In the genomic region with DNA sequence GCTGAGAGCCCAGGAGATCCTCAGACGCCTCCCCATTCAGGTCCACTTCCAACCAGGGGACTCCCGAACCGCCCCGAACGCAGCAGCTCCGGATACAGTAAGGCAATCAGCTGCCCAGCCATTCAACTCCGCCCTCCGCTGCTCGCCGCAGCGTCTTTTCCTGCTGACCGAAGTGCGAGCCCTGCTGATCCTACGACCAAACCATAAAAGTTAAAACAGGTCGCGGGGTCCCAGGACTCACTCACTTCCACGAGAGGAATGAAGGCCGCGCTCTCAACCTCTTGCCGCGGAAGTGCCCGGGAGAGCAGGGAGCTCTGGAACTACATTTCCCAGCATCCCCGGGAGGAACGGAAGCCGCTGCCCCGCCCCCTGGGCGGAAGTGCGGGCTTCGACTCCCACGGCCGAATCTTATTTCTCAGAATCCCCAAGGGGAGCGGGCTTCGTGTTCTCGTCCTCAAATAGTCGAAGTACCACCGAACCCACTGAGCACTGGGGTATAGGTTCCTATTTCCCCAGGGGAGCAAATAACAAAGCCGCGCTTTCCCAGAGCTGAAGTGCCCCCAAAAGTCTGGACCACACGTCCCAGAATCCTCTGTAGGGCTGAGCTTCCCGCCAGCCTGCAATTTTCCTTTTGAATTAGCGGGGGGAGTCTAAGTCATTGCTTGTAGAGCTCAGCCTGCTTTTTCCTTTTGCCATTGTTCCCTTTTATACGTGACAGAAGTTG, we compare ENCODE assay signal across 8 cellular contexts. TPM values are rescaled to one million over a fixed set of nuclear protein-coding genes. Genes with fewer than 3 reads are reported as not detected.
DNase-seq lines count a peak whose midpoint lies in the region; ATAC-seq, FAIRE-seq and TF ChIP-seq lines count a peak whose summit lies in the region.

A gene (minus strand): TSS at position 298 of the 724 bp plus-strand sequence. CDS start 13,097 bp downstream, outside the sequence.

- peak; percentile 60 for ATAC-seq in GM18873 (IDR thresholded peaks at IDR 0.05; ENCODE audit: low FRiP score, unreplicated experiment)
- peak; percentile 83 for ATAC-seq in HG03139 (IDR thresholded peaks at IDR 0.05; ENCODE audit: unreplicated experiment)

- DNase-seq in NCI-H2227 (lab: John Stamatoyannopoulos, UW; ENCODE audit: unreplicated experiment) = peak; percentile 91
- peak; percentile 79 for DNase-seq in bronchial epithelial cell (ENCODE audit: low read depth)
- DNase-seq in iPS-NIHi11 (ENCODE audit: low spot score) = peak; percentile 93
- peak; percentile 76 for DNase-seq in smooth muscle cell (lab: John Stamatoyannopoulos, UW; ENCODE audit: unreplicated experiment)

- no peaks in the 10 kb centered on the region for H3K9me3 ChIP-seq in smooth muscle cell (replicated peaks; ENCODE audit: low read depth)

- H3K9ac ChIP-seq in smooth muscle cell (ENCODE audit: low read depth) = peak within 1 kb of the TSS; percentile 66

- H3K36me3 ChIP-seq in ACC112 (ENCODE audit: insufficient read depth, low read length) (peaks cover 22% of the 10 kb centered on the region), bronchial epithelial cell (ENCODE audit: control insufficient read depth, insufficient read depth, low read length) (peaks cover 4% of the 10 kb centered on the region), smooth muscle cell (ENCODE audit: low read depth) (peaks cover 15% of the 10 kb centered on the region)

- H3K27ac ChIP-seq in ACC112 (ENCODE audit: low read depth, low read length) (peak within 1 kb of the TSS; percentile 64), smooth muscle cell (ENCODE audit: low read depth) (peak within 1 kb of the TSS; percentile 58)

- no peaks in the 10 kb centered on the region for H3K79me2 ChIP-seq in ACC112 (ENCODE audit: control insufficient read depth, insufficient read depth, low read length, unreplicated experiment)
- peaks cover 14% of the 10 kb centered on the region for H3K79me2 ChIP-seq in smooth muscle cell (ENCODE audit: low read depth)

- no peaks in the 10 kb centered on the region for H4K20me1 ChIP-seq in smooth muscle cell (ENCODE audit: low read depth)

- H3K27me3 ChIP-seq in ACC112 (ENCODE audit: insufficient read depth, low read length) (0 out of 2 replicates have a peak, but pooled peaks cover 5% of the 10 kb centered on the region), bronchial epithelial cell (ENCODE audit: control insufficient read depth, insufficient read depth, low read length) (no peaks in the 10 kb centered on the region), smooth muscle cell (ENCODE audit: low read depth) (no peaks in the 10 kb centered on the region)

- under 1% methylated on average over 42 of the region's 42 CpGs for WGBS in smooth muscle cell (ENCODE audit: low lambda C conversion rate)

- TF ChIP-seq CTCF in WI38 (IDR thresholded peaks at IDR 0.05; ENCODE audit: low read depth, low read length) = no peak
- TF ChIP-seq CTCF in bronchial epithelial cell (IDR thresholded peaks at IDR 0.05; ENCODE audit: insufficient read depth, low read length, severe bottlenecking) = no peak
- TF ChIP-seq CTCF in smooth muscle cell (IDR thresholded peaks at IDR 0.05; ENCODE audit: borderline replicate concordance, insufficient read depth, poor library complexity, severe bottlenecking) = no peak

- H3K4me3 ChIP-seq in ACC112 (ENCODE audit: low read depth, low read length) (peak within 1 kb of the TSS; percentile 81), WI38 (ENCODE audit: low read depth, low read length) (peak within 1 kb of the TSS; percentile 82), bronchial epithelial cell (ENCODE audit: low read depth, low read length) (peak within 1 kb of the TSS; percentile 50), smooth muscle cell (peak within 1 kb of the TSS; percentile 80)

- H2AFZ ChIP-seq in ACC112 (ENCODE audit: low read length, unreplicated experiment) (peak within 1 kb of the TSS; percentile 94), smooth muscle cell (ENCODE audit: low read depth) (peak within 1 kb of the TSS; percentile 100)

- peaks cover 8% of the 10 kb centered on the region for H3K4me1 ChIP-seq in ACC112 (ENCODE audit: control insufficient read depth, insufficient read depth, low read length, unreplicated experiment)
- peaks cover 8% of the 10 kb centered on the region for H3K4me1 ChIP-seq in smooth muscle cell (ENCODE audit: low read depth)

- no peak for FAIRE-seq in bronchial epithelial cell (lab: Jason Lieb, UNC)

- peak within 1 kb of the TSS; percentile 95 for H3K4me2 ChIP-seq in smooth muscle cell

- H3F3A ChIP-seq in smooth muscle cell (ENCODE audit: low read depth) = no peaks in the 10 kb centered on the region

RNA-seq across cellular contexts. Expression of the gene that starts here (rescaled TPM):
- total RNA-seq in bronchial epithelial cell (11.8 and 13.7 TPM in 2 replicates), smooth muscle cell (6.1 and 14.8 TPM in 2 replicates)
- 5.7 and 6.7 TPM in 2 replicates for polyA plus RNA-seq in smooth muscle cell

Comparison
In these comparisons a context has a peak if more than half of its experiments do, and no peak if none do; other contexts are left out.
1. Peak in every context shown above with its lines: DNase-seq, ATAC-seq, H3K4me3 ChIP-seq and H3K27ac ChIP-seq.